8 cellular contexts compared by ENCODE assay signal in the genomic region with DNA sequence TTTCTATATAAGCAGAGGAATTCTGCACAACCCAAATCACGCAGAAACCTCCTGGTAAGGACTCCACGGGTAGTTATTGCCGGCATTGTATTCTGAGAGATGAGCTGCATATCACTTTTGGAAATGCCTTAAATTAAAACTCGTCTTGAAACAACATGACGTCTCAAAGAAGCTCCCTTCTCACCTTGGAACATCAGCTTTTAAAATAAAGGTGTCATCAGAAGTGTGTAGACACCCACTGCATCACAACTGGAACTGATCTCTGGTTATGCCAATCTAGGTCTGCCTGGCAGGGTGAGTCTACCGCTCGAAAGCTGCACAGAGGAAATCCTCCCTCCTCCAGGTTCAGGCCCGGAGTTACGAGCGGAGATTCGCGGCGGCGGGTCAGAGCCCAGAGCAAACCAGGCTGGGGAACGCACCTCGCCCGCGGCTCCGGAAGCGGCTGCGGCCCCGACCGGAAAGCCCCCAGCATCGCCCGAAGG. TPM values are rescaled to one million over a fixed set of nuclear protein-coding genes. Genes with fewer than 3 reads are reported as not detected.
DNase-seq lines count a peak whose midpoint lies in the region; ATAC-seq, FAIRE-seq and TF ChIP-seq lines count a peak whose summit lies in the region.

No MANE protein-coding gene starts in this region.

- H3K36me3 Mint-ChIP-seq in activated T-cell treated with anti-CD3 and anti-CD28 coated beads, Interleukin-2, amount 50 U/mL, for 72 hours (ENCODE audit: insufficient read depth in 2 of 2), result peaks cover 6% of the 10 kb centered on the region in 2 donors
- H3K36me3 Mint-ChIP-seq in memory B cell, result peaks cover 4% of the 10 kb centered on the region

- peaks cover 56% of the 10 kb centered on the region for H3K4me1 Mint-ChIP-seq in activated T-cell treated with anti-CD3 and anti-CD28 coated beads, Interleukin-2, amount 50 U/mL, for 72 hours (ENCODE audit: low read depth)
- H3K4me1 Mint-ChIP-seq in memory B cell, result peaks cover 38% of the 10 kb centered on the region

- H3K9me3 ChIP-seq in HUES64 (ENCODE audit: insufficient read depth, low read depth, low read length), result no peaks in the 10 kb centered on the region

- peak overlapping the region; percentile 86 for H3K9ac ChIP-seq in HUES64 (ENCODE audit: low read depth, low read length)

- no peak for FAIRE-seq in bronchial epithelial cell (lab: Jason Lieb, UNC)

- TF ChIP-seq CTCF in bronchial epithelial cell (IDR thresholded peaks at IDR 0.05; ENCODE audit: insufficient read depth, low read length, severe bottlenecking), result no peak

- H3K4me1 ChIP-seq in HUES64 (ENCODE audit: insufficient read depth, low read length) (peaks cover 4% of the 10 kb centered on the region; the same call in 1 of the 2 replicates), urinary bladder (ENCODE audit: insufficient read depth) (no peaks in the 10 kb centered on the region)

- H3K36me3 ChIP-seq in HUES64 (ENCODE audit: insufficient read depth, low read length), result no peaks in the 10 kb centered on the region
- no peaks in the 10 kb centered on the region for H3K36me3 ChIP-seq in bronchial epithelial cell (ENCODE audit: control insufficient read depth, insufficient read depth, low read length)
- H3K36me3 ChIP-seq in urinary bladder (ENCODE audit: insufficient read depth), result peaks cover under 1% of the 10 kb centered on the region

- DNase-seq in activated T-cell treated with anti-CD3 and anti-CD28 coated beads, Interleukin-2, amount 50 U/mL, for 72 hours, result no peak
- no peak for DNase-seq in activated T-cell treated with anti-CD3 and anti-CD28 coated beads, Interleukin-2, amount 50 U/mL, for 48 hours
- DNase-seq in bronchial epithelial cell (ENCODE audit: low read depth), result no peak
- DNase-seq in memory B cell (ENCODE audit: low spot score in 2 of 2), result no peak
- no peak for DNase-seq in stimulated activated CD4-positive, alpha-beta T cell treated with anti-CD3 and anti-CD28 coated beads, Interleukin-4, amount 100 ng/mL, for 1 hour
- DNase-seq in anterior cingulate cortex (lab: John Stamatoyannopoulos, UW), result no peak

- H3K27me3 ChIP-seq in HUES64 (ENCODE audit: insufficient read depth, low read length) (peaks cover 31% of the 10 kb centered on the region), bronchial epithelial cell (ENCODE audit: control insufficient read depth, insufficient read depth, low read length) (no peaks in the 10 kb centered on the region)

- peak overlapping the region; percentile 84 for H3K4me3 ChIP-seq in HUES64 (ENCODE audit: low read length)
- H3K4me3 ChIP-seq in bronchial epithelial cell (ENCODE audit: low read depth, low read length), result peak overlapping the region; percentile 85
- peak overlapping the region; percentile 93 for H3K4me3 ChIP-seq in urinary bladder (ENCODE audit: low read depth, low read length)

- H3K27ac ChIP-seq in HUES64 (ENCODE audit: low read depth, low read length), result no peak overlapping the region
- peak overlapping the region; percentile 96 for H3K27ac ChIP-seq in urinary bladder (ENCODE audit: low read depth)

- H3K27ac Mint-ChIP-seq in activated T-cell treated with anti-CD3 and anti-CD28 coated beads, Interleukin-2, amount 50 U/mL, for 72 hours, result peak overlapping the region; percentile 93
- peak overlapping the region; percentile 93 for H3K27ac Mint-ChIP-seq in memory B cell

- H3K4me3 Mint-ChIP-seq in activated T-cell treated with anti-CD3 and anti-CD28 coated beads, Interleukin-2, amount 50 U/mL, for 72 hours, result peak overlapping the region; percentile 88 to 97
- peak overlapping the region; percentile 89 for H3K4me3 Mint-ChIP-seq in memory B cell

- H3K9me3 Mint-ChIP-seq in activated T-cell treated with anti-CD3 and anti-CD28 coated beads, Interleukin-2, amount 50 U/mL, for 72 hours, result peaks cover 0 to under 1% of the 10 kb centered on the region in 2 donors
- no peaks in the 10 kb centered on the region for H3K9me3 Mint-ChIP-seq in memory B cell

- 12% methylated on average over 25 of the region's 25 CpGs for WGBS in HUES64
- under 1% methylated on average over 25 of the region's 25 CpGs for WGBS in urinary bladder

- ATAC-seq in activated T-cell treated with anti-CD3 and anti-CD28 coated beads, Interleukin-2, amount 50 U/mL, for 72 hours (replicated peaks in 1 of 2), result peak; percentile 49 to 54
- peak; percentile 23 for ATAC-seq in memory B cell (ENCODE audit: low read depth)

- H3K27me3 Mint-ChIP-seq in activated T-cell treated with anti-CD3 and anti-CD28 coated beads, Interleukin-2, amount 50 U/mL, for 72 hours (ENCODE audit: low read depth), result no peaks in the 10 kb centered on the region
- no peaks in the 10 kb centered on the region for H3K27me3 Mint-ChIP-seq in memory B cell

RNA-seq across cellular contexts. Expression of a gene that starts 1.0 kb away (rescaled TPM):
- 10 to 100 TPM; 25.6 to 27.4 TPM for total RNA-seq in activated T-cell treated with anti-CD3 and anti-CD28 coated beads, Interleukin-2, amount 50 U/mL, for 72 hours
- 9.7 TPM for polyA plus RNA-seq in HUES64 (2013, experiment 1 of 2)
- polyA plus RNA-seq in HUES64 (2013, experiment 2 of 2), result 8.4 TPM
- total RNA-seq in bronchial epithelial cell (14.5 and 19.7 TPM in 2 replicates), urinary bladder (63.9 TPM)
- 7.9 TPM for polyA plus RNA-seq in urinary bladder
